1 cellular context compared by ENCODE assay signal in the genomic region with DNA sequence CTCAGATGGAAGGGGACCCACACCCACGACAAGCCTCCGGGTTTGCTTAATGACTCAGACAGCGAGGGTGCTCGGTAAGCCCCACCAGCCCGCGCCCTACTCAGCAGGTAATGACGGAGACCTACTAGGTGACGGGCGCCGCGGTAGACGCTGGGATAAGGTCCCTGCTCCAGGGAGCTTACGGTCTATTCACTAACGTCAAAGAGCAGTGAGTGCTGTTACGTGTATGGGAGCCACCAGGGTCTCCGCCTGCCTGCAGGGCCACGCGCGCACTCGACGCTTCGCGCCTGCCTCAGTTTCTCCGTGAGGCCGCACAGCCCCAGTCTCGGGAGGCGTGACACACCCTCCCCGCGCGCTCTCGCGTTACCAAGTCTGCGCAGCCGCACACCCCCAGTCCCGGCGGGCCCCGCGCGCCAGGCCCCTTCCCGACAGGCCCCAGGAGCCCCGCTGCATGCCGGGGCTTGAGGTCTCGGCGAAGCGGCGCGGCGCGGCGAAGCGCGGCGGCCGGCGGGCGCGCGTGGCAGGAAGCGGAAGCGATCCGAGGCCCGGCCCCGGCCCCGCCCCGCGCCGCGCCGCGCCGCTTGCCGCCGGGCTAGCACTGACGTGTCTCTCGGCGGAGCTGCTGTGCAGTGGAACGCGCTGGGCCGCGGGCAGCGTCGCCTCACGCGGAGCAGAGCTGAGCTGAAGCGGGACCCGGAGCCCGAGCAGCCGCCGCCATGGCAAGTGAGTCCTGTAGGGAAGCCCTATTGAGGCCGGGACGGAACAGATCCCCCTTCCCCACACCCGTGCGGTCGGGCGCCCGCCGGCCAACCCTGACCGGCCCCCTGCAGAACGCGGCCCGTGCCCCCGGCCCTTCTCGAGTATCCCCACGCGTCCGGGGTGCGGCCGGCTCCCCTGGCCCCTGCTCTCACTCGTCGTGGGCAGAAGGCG.
TF ChIP-seq lines count a peak whose summit lies in the region.

A gene (plus strand): TSS at position 601 of the 930 bp plus-strand sequence. CDS start 116 bp downstream, at position 717.

TF ChIP-seq in HepG2, 621 proteins besides CTCF, POLR2A, EP300 and RAD21 (continued from another document and continues in another):
- TF ChIP-seq, protein P1, sequence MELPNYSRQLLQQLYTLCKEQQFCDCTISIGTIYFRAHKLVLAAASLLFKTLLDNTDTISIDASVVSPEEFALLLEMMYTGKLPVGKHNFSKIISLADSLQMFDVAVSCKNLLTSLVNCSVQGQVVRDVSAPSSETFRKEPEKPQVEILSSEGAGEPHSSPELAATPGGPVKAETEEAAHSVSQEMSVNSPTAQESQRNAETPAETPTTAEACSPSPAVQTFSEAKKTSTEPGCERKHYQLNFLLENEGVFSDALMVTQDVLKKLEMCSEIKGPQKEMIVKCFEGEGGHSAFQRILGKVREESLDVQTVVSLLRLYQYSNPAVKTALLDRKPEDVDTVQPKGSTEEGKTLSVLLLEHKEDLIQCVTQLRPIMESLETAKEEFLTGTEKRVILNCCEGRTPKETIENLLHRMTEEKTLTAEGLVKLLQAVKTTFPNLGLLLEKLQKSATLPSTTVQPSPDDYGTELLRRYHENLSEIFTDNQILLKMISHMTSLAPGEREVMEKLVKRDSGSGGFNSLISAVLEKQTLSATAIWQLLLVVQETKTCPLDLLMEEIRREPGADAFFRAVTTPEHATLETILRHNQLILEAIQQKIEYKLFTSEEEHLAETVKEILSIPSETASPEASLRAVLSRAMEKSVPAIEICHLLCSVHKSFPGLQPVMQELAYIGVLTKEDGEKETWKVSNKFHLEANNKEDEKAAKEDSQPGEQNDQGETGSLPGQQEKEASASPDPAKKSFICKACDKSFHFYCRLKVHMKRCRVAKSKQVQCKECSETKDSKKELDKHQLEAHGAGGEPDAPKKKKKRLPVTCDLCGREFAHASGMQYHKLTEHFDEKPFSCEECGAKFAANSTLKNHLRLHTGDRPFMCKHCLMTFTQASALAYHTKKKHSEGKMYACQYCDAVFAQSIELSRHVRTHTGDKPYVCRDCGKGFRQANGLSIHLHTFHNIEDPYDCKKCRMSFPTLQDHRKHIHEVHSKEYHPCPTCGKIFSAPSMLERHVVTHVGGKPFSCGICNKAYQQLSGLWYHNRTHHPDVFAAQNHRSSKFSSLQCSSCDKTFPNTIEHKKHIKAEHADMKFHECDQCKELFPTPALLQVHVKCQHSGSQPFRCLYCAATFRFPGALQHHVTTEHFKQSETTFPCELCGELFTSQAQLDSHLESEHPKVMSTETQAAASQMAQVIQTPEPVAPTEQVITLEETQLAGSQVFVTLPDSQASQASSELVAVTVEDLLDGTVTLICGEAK (IDR thresholded peaks at IDR 0.05): no peak
- TF ChIP-seq, protein P1 (CRISPR knock-in tag; IDR thresholded peaks at IDR 0.05): peak; percentile 81
- TF ChIP-seq, protein P2, sequence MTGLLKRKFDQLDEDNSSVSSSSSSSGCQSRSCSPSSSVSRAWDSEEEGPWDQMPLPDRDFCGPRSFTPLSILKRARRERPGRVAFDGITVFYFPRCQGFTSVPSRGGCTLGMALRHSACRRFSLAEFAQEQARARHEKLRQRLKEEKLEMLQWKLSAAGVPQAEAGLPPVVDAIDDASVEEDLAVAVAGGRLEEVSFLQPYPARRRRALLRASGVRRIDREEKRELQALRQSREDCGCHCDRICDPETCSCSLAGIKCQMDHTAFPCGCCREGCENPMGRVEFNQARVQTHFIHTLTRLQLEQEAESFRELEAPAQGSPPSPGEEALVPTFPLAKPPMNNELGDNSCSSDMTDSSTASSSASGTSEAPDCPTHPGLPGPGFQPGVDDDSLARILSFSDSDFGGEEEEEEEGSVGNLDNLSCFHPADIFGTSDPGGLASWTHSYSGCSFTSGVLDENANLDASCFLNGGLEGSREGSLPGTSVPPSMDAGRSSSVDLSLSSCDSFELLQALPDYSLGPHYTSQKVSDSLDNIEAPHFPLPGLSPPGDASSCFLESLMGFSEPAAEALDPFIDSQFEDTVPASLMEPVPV (CRISPR knock-in tag; IDR thresholded peaks at IDR 0.05): peak; percentile 37; the same call in 1 of the 2 replicates
- TF ChIP-seq ZNF34 (CRISPR knock-in tag; IDR thresholded peaks at IDR 0.05; ENCODE audit: borderline replicate concordance) (no peak), ZNF75D (CRISPR knock-in tag; IDR thresholded peaks at IDR 0.05; ENCODE audit: borderline replicate concordance) (no peak), ZMYM2 (CRISPR knock-in tag; IDR thresholded peaks at IDR 0.05) (0 out of 2 replicates have a peak, but pooled peaks have one; percentile 35), CHD2 (IDR thresholded peaks at IDR 0.05; ENCODE audit: low read depth, low read length) (peak; percentile 91), SSRP1 (CRISPR knock-in tag; IDR thresholded peaks at IDR 0.05) (peak; percentile 62; the same call in 1 of the 2 replicates), FOSL2 (CRISPR knock-in tag; IDR thresholded peaks at IDR 0.05) (0 out of 2 replicates have a peak, but pooled peaks have one; percentile 18), EED (CRISPR knock-in tag; IDR thresholded peaks at IDR 0.05) (peak; percentile 75), NCOA2 (CRISPR knock-in tag; IDR thresholded peaks at IDR 0.05) (peak; percentile 44; the same call in 1 of the 2 replicates), ZNF788 (CRISPR knock-in tag; IDR thresholded peaks at IDR 0.05; ENCODE audit: borderline replicate concordance) (peak; percentile 65; the same call in 1 of the 2 replicates), SPEN (CRISPR knock-in tag; IDR thresholded peaks at IDR 0.05; ENCODE audit: low read depth) (peak; percentile 86), TMF1 (CRISPR knock-in tag; IDR thresholded peaks at IDR 0.05; ENCODE audit: low read depth) (peak; percentile 72; the same call in 1 of the 2 replicates), MXD4 (CRISPR knock-in tag; IDR thresholded peaks at IDR 0.05) (peak; percentile 80), ZSCAN25 (CRISPR knock-in tag; IDR thresholded peaks at IDR 0.05) (no peak), ZNF782 (CRISPR knock-in tag; IDR thresholded peaks at IDR 0.05; ENCODE audit: borderline replicate concordance) (0 out of 2 replicates have a peak, but pooled peaks have one; percentile 70), AGO2 (optimal IDR thresholded peaks at IDR 0.05; ENCODE audit: low read depth, low read length) (peak; percentile 80), ZNF484 (CRISPR knock-in tag; IDR thresholded peaks at IDR 0.05; ENCODE audit: borderline replicate concordance, low read depth) (no peak), HCFC1 (IDR thresholded peaks at IDR 0.05; ENCODE audit: low read depth, low read length) (peak; percentile 79)
- TF ChIP-seq, protein P3, sequence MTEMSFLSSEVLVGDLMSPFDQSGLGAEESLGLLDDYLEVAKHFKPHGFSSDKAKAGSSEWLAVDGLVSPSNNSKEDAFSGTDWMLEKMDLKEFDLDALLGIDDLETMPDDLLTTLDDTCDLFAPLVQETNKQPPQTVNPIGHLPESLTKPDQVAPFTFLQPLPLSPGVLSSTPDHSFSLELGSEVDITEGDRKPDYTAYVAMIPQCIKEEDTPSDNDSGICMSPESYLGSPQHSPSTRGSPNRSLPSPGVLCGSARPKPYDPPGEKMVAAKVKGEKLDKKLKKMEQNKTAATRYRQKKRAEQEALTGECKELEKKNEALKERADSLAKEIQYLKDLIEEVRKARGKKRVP (CRISPR knock-in tag; IDR thresholded peaks at IDR 0.05): peak in 1 of 2 experiments; percentile 55; a peak in 2 of 4 replicates
- TF ChIP-seq, protein P4, sequence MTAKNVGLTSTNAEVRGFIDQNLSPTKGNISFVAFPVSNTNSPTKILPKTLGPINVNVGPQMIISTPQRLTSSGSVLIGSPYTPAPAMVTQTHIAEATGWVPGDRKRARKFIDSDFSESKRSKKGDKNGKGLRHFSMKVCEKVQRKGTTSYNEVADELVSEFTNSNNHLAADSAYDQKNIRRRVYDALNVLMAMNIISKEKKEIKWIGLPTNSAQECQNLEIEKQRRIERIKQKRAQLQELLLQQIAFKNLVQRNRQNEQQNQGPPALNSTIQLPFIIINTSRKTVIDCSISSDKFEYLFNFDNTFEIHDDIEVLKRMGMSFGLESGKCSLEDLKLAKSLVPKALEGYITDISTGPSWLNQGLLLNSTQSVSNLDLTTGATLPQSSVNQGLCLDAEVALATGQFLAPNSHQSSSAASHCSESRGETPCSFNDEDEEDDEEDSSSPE (CRISPR knock-in tag; IDR thresholded peaks at IDR 0.05): peak; percentile 91
- TF ChIP-seq, protein P5, sequence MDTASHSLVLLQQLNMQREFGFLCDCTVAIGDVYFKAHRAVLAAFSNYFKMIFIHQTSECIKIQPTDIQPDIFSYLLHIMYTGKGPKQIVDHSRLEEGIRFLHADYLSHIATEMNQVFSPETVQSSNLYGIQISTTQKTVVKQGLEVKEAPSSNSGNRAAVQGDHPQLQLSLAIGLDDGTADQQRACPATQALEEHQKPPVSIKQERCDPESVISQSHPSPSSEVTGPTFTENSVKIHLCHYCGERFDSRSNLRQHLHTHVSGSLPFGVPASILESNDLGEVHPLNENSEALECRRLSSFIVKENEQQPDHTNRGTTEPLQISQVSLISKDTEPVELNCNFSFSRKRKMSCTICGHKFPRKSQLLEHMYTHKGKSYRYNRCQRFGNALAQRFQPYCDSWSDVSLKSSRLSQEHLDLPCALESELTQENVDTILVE (CRISPR knock-in tag; IDR thresholded peaks at IDR 0.05): peak; percentile 39; the same call in 1 of the 2 replicates
- TF ChIP-seq, protein P6, sequence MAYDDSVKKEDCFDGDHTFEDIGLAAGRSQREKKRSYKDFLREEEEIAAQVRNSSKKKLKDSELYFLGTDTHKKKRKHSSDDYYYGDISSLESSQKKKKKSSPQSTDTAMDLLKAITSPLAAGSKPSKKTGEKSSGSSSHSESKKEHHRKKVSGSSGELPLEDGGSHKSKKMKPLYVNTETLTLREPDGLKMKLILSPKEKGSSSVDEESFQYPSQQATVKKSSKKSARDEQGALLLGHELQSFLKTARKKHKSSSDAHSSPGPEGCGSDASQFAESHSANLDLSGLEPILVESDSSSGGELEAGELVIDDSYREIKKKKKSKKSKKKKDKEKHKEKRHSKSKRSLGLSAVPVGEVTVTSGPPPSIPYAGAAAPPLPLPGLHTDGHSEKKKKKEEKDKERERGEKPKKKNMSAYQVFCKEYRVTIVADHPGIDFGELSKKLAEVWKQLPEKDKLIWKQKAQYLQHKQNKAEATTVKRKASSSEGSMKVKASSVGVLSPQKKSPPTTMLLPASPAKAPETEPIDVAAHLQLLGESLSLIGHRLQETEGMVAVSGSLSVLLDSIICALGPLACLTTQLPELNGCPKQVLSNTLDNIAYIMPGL (CRISPR knock-in tag; IDR thresholded peaks at IDR 0.05; ENCODE audit: borderline replicate concordance in 1 of 2, low read depth in 1 of 2): peak; percentile 8 to 50; a peak in 2 of 4 replicates
- TF ChIP-seq, protein P7, sequence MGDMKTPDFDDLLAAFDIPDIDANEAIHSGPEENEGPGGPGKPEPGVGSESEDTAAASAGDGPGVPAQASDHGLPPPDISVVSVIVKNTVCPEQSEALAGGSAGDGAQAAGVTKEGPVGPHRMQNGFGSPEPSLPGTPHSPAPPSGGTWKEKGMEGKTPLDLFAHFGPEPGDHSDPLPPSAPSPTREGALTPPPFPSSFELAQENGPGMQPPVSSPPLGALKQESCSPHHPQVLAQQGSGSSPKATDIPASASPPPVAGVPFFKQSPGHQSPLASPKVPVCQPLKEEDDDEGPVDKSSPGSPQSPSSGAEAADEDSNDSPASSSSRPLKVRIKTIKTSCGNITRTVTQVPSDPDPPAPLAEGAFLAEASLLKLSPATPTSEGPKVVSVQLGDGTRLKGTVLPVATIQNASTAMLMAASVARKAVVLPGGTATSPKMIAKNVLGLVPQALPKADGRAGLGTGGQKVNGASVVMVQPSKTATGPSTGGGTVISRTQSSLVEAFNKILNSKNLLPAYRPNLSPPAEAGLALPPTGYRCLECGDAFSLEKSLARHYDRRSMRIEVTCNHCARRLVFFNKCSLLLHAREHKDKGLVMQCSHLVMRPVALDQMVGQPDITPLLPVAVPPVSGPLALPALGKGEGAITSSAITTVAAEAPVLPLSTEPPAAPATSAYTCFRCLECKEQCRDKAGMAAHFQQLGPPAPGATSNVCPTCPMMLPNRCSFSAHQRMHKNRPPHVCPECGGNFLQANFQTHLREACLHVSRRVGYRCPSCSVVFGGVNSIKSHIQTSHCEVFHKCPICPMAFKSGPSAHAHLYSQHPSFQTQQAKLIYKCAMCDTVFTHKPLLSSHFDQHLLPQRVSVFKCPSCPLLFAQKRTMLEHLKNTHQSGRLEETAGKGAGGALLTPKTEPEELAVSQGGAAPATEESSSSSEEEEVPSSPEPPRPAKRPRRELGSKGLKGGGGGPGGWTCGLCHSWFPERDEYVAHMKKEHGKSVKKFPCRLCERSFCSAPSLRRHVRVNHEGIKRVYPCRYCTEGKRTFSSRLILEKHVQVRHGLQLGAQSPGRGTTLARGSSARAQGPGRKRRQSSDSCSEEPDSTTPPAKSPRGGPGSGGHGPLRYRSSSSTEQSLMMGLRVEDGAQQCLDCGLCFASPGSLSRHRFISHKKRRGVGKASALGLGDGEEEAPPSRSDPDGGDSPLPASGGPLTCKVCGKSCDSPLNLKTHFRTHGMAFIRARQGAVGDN (CRISPR knock-in tag; IDR thresholded peaks at IDR 0.05): peak; percentile 98
- TF ChIP-seq, protein P8, sequence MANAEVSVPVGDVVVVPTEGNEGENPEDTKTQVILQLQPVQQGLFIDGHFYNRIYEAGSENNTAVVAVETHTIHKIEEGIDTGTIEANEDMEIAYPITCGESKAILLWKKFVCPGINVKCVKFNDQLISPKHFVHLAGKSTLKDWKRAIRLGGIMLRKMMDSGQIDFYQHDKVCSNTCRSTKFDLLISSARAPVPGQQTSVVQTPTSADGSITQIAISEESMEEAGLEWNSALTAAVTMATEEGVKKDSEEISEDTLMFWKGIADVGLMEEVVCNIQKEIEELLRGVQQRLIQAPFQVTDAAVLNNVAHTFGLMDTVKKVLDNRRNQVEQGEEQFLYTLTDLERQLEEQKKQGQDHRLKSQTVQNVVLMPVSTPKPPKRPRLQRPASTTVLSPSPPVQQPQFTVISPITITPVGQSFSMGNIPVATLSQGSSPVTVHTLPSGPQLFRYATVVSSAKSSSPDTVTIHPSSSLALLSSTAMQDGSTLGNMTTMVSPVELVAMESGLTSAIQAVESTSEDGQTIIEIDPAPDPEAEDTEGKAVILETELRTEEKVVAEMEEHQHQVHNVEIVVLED (CRISPR knock-in tag; IDR thresholded peaks at IDR 0.05; ENCODE audit: borderline replicate concordance): peak; percentile 75; the same call in 1 of the 2 replicates
